ENCODE assay signal across 9 cellular contexts in genomic region chr20:61719691-61720347, GRCh38.
DNase-seq lines count a peak whose midpoint lies in the region; ATAC-seq and TF ChIP-seq lines count a peak whose summit lies in the region.
"Had no signal": no experiment of that assay in that cellular context is flagged by ENCODE, and none has a peak within 500 bp of the region (broad histone marks: within the 10 kb centered on the region; RNA-seq: fewer than 3 reads in every experiment).

No MANE protein-coding gene starts in this region.

- H3K36me3 ChIP-seq in HUES64 (ENCODE audit: insufficient read depth, low read length) (no peaks in the 10 kb centered on the region), SK-N-SH (replicated peaks in 1 of 2; ENCODE audit: control insufficient read depth in 1 of 2, insufficient read depth in 2 of 2, low read length in 1 of 2) (no peaks in the 10 kb centered on the region), smooth muscle cell (ENCODE audit: low read depth) (no peaks in the 10 kb centered on the region)

- TF ChIP-seq CTCF in SK-N-SH (IDR thresholded peaks at IDR 0.05), result no peak
- TF ChIP-seq CTCF in smooth muscle cell (IDR thresholded peaks at IDR 0.05; ENCODE audit: borderline replicate concordance, insufficient read depth, poor library complexity, severe bottlenecking), result no peak

- H3K27ac ChIP-seq in HUES64 (ENCODE audit: low read depth, low read length), result no peak overlapping the region
- no peak overlapping the region for H3K27ac ChIP-seq in SK-N-SH (ENCODE audit: low read depth in 2 of 2, low read length in 1 of 2)
- H3K27ac ChIP-seq in smooth muscle cell (ENCODE audit: low read depth), result no peak overlapping the region

- H3K9ac ChIP-seq in HUES64 (ENCODE audit: low read depth, low read length), result peak overlapping the region; percentile 40; the same call in 1 of the 2 replicates
- H3K9ac ChIP-seq in SK-N-SH, result no peak overlapping the region
- H3K9ac ChIP-seq in smooth muscle cell (ENCODE audit: low read depth), result no peak overlapping the region

- no peaks in the 10 kb centered on the region for H3K79me2 ChIP-seq in SK-N-SH (ENCODE audit: insufficient read depth)
- H3K79me2 ChIP-seq in smooth muscle cell (ENCODE audit: low read depth), result no peaks in the 10 kb centered on the region

- WGBS in HUES64, result 36% methylated on average over 25 of the region's 25 CpGs
- 63% methylated on average over 25 of the region's 25 CpGs for WGBS in SK-N-SH (ENCODE audit: low lambda C conversion rate)
- 72% methylated on average over 25 of the region's 25 CpGs for WGBS in smooth muscle cell (ENCODE audit: low lambda C conversion rate)

- TF ChIP-seq EP300 in SK-N-SH (IDR thresholded peaks at IDR 0.05; ENCODE audit: borderline replicate concordance in 1 of 2, low read depth in 1 of 2, low read length in 1 of 2), result no peak

- H3K4me1 ChIP-seq in HUES64 (ENCODE audit: insufficient read depth, low read length) (peaks cover 17% of the 10 kb centered on the region), SK-N-SH (ENCODE audit: control insufficient read depth in 1 of 2, insufficient read depth in 2 of 2, low read depth in 1 of 2, low read length in 1 of 2) (no peaks in the 10 kb centered on the region), smooth muscle cell (ENCODE audit: low read depth) (no peaks in the 10 kb centered on the region)

- 0 out of 2 replicates have a peak, but pooled peaks cover 4% of the 10 kb centered on the region for H3K9me3 ChIP-seq in HUES64 (ENCODE audit: insufficient read depth, low read depth, low read length)
- no peaks in the 10 kb centered on the region for H3K9me3 ChIP-seq in SK-N-SH
- H3K9me3 ChIP-seq in smooth muscle cell (replicated peaks; ENCODE audit: low read depth), result no peaks in the 10 kb centered on the region

- POLR2A ChIA-PET in SK-N-SH (lab: Yijun Ruan, JAX), result no interaction called here

- H2AFZ ChIP-seq in SK-N-SH (ENCODE audit: low read depth) (no peak overlapping the region), smooth muscle cell (ENCODE audit: low read depth) (no peak overlapping the region)

- ATAC-seq in GM18505 (IDR thresholded peaks at IDR 0.05; ENCODE audit: unreplicated experiment), result no peak
- ATAC-seq: left lobe of liver had no signal

- no peaks in the 10 kb centered on the region for H3K9me2 ChIP-seq in SK-N-SH

- H3F3A ChIP-seq in SK-N-SH (replicated peaks; ENCODE audit: insufficient read depth), result no peaks in the 10 kb centered on the region
- no peaks in the 10 kb centered on the region for H3F3A ChIP-seq in smooth muscle cell (ENCODE audit: low read depth)

- TF ChIP-seq RAD21 in SK-N-SH (IDR thresholded peaks at IDR 0.05; ENCODE audit: low read length), result no peak

- H3K4me2 ChIP-seq in SK-N-SH (no peak overlapping the region), smooth muscle cell (no peak overlapping the region)

- no peak for TF ChIP-seq POLR2A in GM18505 (IDR thresholded peaks at IDR 0.05; ENCODE audit: borderline replicate concordance, extremely low read depth, insufficient read depth, insufficient read length)

- peaks cover 7% of the 10 kb centered on the region; the same call in 1 of the 2 replicates for H3K27me3 ChIP-seq in HUES64 (ENCODE audit: insufficient read depth, low read length)
- no peaks in the 10 kb centered on the region for H3K27me3 ChIP-seq in SK-N-SH (ENCODE audit: insufficient read depth)
- peaks cover 17% of the 10 kb centered on the region for H3K27me3 ChIP-seq in smooth muscle cell (ENCODE audit: low read depth)

- H3K4me3 ChIP-seq in HUES64 (ENCODE audit: low read length) (peak overlapping the region; percentile 12; the same call in 1 of the 2 replicates), SK-N-SH (ENCODE audit: low read depth in 2 of 2, low read length in 1 of 2) (no peak overlapping the region), smooth muscle cell (no peak overlapping the region)

- CTCF ChIA-PET in SK-N-SH (lab: Yijun Ruan, JAX), result no interaction called here

- H4K20me1 ChIP-seq in SK-N-SH (ENCODE audit: insufficient read depth) (no peaks in the 10 kb centered on the region), smooth muscle cell (ENCODE audit: low read depth) (no peaks in the 10 kb centered on the region)

- DNase-seq in activated T-cell treated with anti-CD3 and anti-CD28 coated beads for 24 hours (ENCODE audit: low read depth) (peak; percentile 37), hepatic stellate cell (ENCODE audit: low spot score) (peak; percentile 35), NCI-H226 (no peak), SK-N-SH (no peak), smooth muscle cell (lab: John Stamatoyannopoulos, UW; ENCODE audit: unreplicated experiment) (no peak)
- peak in 2 of 3 experiments; percentile 6 to 39 for DNase-seq in stimulated activated CD4-positive, alpha-beta T cell treated with anti-CD3 and anti-CD28 coated beads, TNF-alpha, amount 100 ng/mL, for 24 hours (ENCODE audit: low read depth in 3 of 3)

TF ChIP-seq in SK-N-SH, 30 proteins besides CTCF, POLR2A, EP300 and RAD21:
- no peak for TF ChIP-seq EZH2phosphoT487 (IDR thresholded peaks at IDR 0.05; ENCODE audit: borderline replicate concordance, low read depth)
- TF ChIP-seq GABPA (IDR thresholded peaks at IDR 0.05; ENCODE audit: low read depth), result no peak
- TF ChIP-seq, protein P1, sequence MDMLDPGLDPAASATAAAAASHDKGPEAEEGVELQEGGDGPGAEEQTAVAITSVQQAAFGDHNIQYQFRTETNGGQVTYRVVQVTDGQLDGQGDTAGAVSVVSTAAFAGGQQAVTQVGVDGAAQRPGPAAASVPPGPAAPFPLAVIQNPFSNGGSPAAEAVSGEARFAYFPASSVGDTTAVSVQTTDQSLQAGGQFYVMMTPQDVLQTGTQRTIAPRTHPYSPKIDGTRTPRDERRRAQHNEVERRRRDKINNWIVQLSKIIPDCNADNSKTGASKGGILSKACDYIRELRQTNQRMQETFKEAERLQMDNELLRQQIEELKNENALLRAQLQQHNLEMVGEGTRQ (IDR thresholded peaks at IDR 0.05; ENCODE audit: borderline replicate concordance, low read depth, low read length), result no peak
- TF ChIP-seq GATA2 (CRISPR knock-in tag; IDR thresholded peaks at IDR 0.05), result no peak

Comparison
In these comparisons a context has a peak if more than half of its experiments do, and no peak if none do; other contexts are left out.
1. DNase-seq: peak in activated T-cell treated with anti-CD3 and anti-CD28 coated beads for 24 hours (single experiment), hepatic stellate cell (single experiment) and stimulated activated CD4-positive, alpha-beta T cell treated with anti-CD3 and anti-CD28 coated beads, TNF-alpha, amount 100 ng/mL, for 24 hours (2 of 3); none in NCI-H226 (single experiment), SK-N-SH (single experiment) and smooth muscle cell (single experiment).